8 cellular contexts compared by ENCODE assay signal in genomic region chr16:68529608-68529930, GRCh38. TPM values are rescaled to one million over a fixed set of nuclear protein-coding genes. Genes with fewer than 3 reads are reported as not detected.
DNase-seq lines count a peak whose midpoint lies in the region; ATAC-seq and TF ChIP-seq lines count a peak whose summit lies in the region.

No MANE protein-coding gene starts in this region.

- H4K8ac ChIP-seq in mesendoderm (ENCODE audit: low read depth, low read length): no peak overlapping the region

- peaks cover 27% of the 10 kb centered on the region for H3K36me3 Mint-ChIP-seq in brain

- H3K9me3 Mint-ChIP-seq in brain: peaks cover 14 to 30% (median 18%) of the 10 kb centered on the region in 5 experiments

- WGBS in mesendoderm (ENCODE audit: extremely low coverage, insufficient coverage, low lambda C conversion rate): no CpG with 5 or more reads among the region's 13 CpGs

- H3K79me1 ChIP-seq in mesendoderm (ENCODE audit: low read length): no peaks in the 10 kb centered on the region

- H2AK5ac ChIP-seq in mesendoderm (ENCODE audit: low read length): no peak overlapping the region

- TF ChIP-seq CTCF in brain (conservative IDR thresholded peaks at IDR 0.05): no peak

- peak overlapping the region; percentile 50 to 90 (median 86) for H3K27ac Mint-ChIP-seq in brain

- H4K5ac ChIP-seq in mesendoderm (ENCODE audit: low read length): no peak overlapping the region

- no peak overlapping the region for H2BK5ac ChIP-seq in mesendoderm (ENCODE audit: low read length)

- no peaks in the 10 kb centered on the region for H3K36me3 ChIP-seq in mesendoderm (ENCODE audit: control insufficient read depth, insufficient read depth, low read length)

- peak overlapping the region; percentile 71 for H3K56ac ChIP-seq in mesendoderm (ENCODE audit: low read length)

- peaks cover 17% of the 10 kb centered on the region for H3K27me3 Mint-ChIP-seq in brain

- peak overlapping the region; percentile 60; the same call in 1 of the 2 replicates for H3K4me3 ChIP-seq in GM08714 (ENCODE audit: low read length)
- no peak overlapping the region for H3K4me3 ChIP-seq in mesendoderm (ENCODE audit: low read length)

- no peak overlapping the region for H2BK120ac ChIP-seq in mesendoderm (ENCODE audit: low read depth, low read length)

- peak; percentile 27 for ATAC-seq in HG03066 (IDR thresholded peaks at IDR 0.05; ENCODE audit: low read depth, unreplicated experiment)
- ATAC-seq in HG03571 (IDR thresholded peaks at IDR 0.05; ENCODE audit: unreplicated experiment): no peak
- no peak for ATAC-seq in GM18858 (IDR thresholded peaks at IDR 0.05; ENCODE audit: unreplicated experiment)

- H3K27ac ChIP-seq in mesendoderm (ENCODE audit: low read depth, low read length): no peak overlapping the region

- H3K18ac ChIP-seq in mesendoderm (ENCODE audit: low read length): no peak overlapping the region

- DNase-seq in mesendoderm (no peak), superior temporal gyrus (ENCODE audit: extremely low spot score) (no peak), germinal center (ENCODE audit: low spot score) (no peak)

- no peak overlapping the region for H2BK15ac ChIP-seq in mesendoderm (replicated peaks; ENCODE audit: low read depth)

- no peak overlapping the region for H3K4ac ChIP-seq in mesendoderm (ENCODE audit: low read depth, low read length)

- no peaks in the 10 kb centered on the region for H3K4me1 ChIP-seq in mesendoderm (ENCODE audit: control insufficient read depth, low read depth, low read length)

- H3K27me3 ChIP-seq in mesendoderm (ENCODE audit: insufficient read depth, low read length, poor library complexity): no peaks in the 10 kb centered on the region

- no peak overlapping the region for H3K23ac ChIP-seq in mesendoderm (ENCODE audit: low read length)

- peak overlapping the region; percentile 49 for H3K4me2 ChIP-seq in mesendoderm (ENCODE audit: low read length)

- peak overlapping the region; percentile 41 for H3K9ac ChIP-seq in mesendoderm (ENCODE audit: low read length)

- peak overlapping the region; percentile 87 to 91 (median 90) for H3K4me3 Mint-ChIP-seq in brain

- peaks cover 27% of the 10 kb centered on the region for H3K4me1 Mint-ChIP-seq in brain

- H3K79me2 ChIP-seq in mesendoderm (ENCODE audit: control insufficient read depth, insufficient read depth, low read length): no peaks in the 10 kb centered on the region

RNA-seq across cellular contexts. Expression of gene ZFP90, which starts 9.5 kb away (rescaled TPM):
- polyA plus RNA-seq in brain (ENCODE audit: insufficient read depth, low read depth, low replicate concordance): 49.3 TPM
- 7.2 TPM for polyA plus RNA-seq in mesendoderm (2013, experiment 1 of 2)
- polyA plus RNA-seq in mesendoderm (2013, experiment 2 of 2): 6.4 TPM
